Comparison of ENCODE assay signal across 21 cellular contexts in the genomic region with DNA sequence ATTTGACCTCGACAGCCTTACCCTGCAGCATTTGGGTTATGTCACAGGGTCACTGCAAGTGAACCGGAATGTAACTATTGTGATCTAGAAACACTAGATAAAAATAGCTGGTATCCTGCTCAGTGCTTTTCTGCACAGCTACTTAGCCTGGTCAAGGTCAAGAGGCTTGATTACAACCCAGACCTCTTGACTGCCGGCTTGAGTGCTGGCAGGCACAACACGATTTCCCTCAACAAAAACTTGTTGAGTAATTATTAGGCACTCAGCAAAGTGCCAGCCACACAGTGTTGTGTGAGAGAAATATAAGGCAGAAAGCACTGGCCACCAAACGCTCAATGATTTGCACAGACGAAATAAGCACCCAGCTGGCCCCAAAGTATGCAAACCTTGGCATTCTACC.
DNase-seq lines count a peak whose midpoint lies in the region; ATAC-seq, FAIRE-seq and TF ChIP-seq lines count a peak whose summit lies in the region.
"Had no signal": no experiment of that assay in that cellular context is flagged by ENCODE, and none has a peak within 500 bp of the region (broad histone marks: within the 10 kb centered on the region; RNA-seq: fewer than 3 reads in every experiment).

No MANE protein-coding gene starts in this region.

- H3K9me3 ChIP-seq in kidney (ENCODE audit: control insufficient read depth in 1 of 2, low read length in 2 of 2) = no peaks in the 10 kb centered on the region
- no peaks in the 10 kb centered on the region for H3K9me3 ChIP-seq in upper lobe of left lung
- no peaks in the 10 kb centered on the region for H3K9me3 ChIP-seq in breast epithelium
- no peaks in the 10 kb centered on the region for H3K9me3 ChIP-seq in ovary
- H3K9me3 ChIP-seq: spleen, thoracic aorta had no signal

- H3K4me3 ChIP-seq in kidney (ENCODE audit: low read length in 2 of 2) = no peak overlapping the region
- no peak overlapping the region for H3K4me3 ChIP-seq in upper lobe of left lung
- no peak overlapping the region for H3K4me3 ChIP-seq in breast epithelium
- no peak overlapping the region for H3K4me3 ChIP-seq in ovary
- H3K4me3 ChIP-seq: dorsolateral prefrontal cortex, spleen, thoracic aorta had no signal

- TF ChIP-seq EP300 in upper lobe of left lung (IDR thresholded peaks at IDR 0.05) (no peak), ovary (IDR thresholded peaks at IDR 0.05) (no peak)

- no peak for TF ChIP-seq CTCF in kidney (IDR thresholded peaks at IDR 0.05; ENCODE audit: borderline replicate concordance, extremely low read depth, insufficient read depth)
- no peak for TF ChIP-seq CTCF in upper lobe of left lung (IDR thresholded peaks at IDR 0.05)
- TF ChIP-seq CTCF in breast epithelium (IDR thresholded peaks at IDR 0.05) = no peak
- TF ChIP-seq CTCF in ovary (IDR thresholded peaks at IDR 0.05) = no peak

- H3K4me3 Mint-ChIP-seq in naive thymus-derived CD8-positive, alpha-beta T cell = no peak overlapping the region
- H3K4me3 Mint-ChIP-seq: activated B cell treated with CpG ODN at 0.5 μM for 24 hours; activated naive CD8-positive, alpha-beta T cell treated with anti-CD3 and anti-CD28 coated beads for 36 hours; CD14-positive monocyte had no signal

- peaks cover 0 to 4% of the 10 kb centered on the region in 2 donors for H3K4me1 ChIP-seq in kidney (ENCODE audit: control insufficient read depth in 1 of 2, insufficient read depth in 1 of 2, low read depth in 1 of 2, low read length in 2 of 2)
- H3K4me1 ChIP-seq in upper lobe of left lung = peaks cover 0 to 12% (median 8%) of the 10 kb centered on the region in 4 donors
- H3K4me1 ChIP-seq in breast epithelium = no peaks in the 10 kb centered on the region
- peaks cover 6% of the 10 kb centered on the region for H3K4me1 ChIP-seq in ovary (ENCODE audit: insufficient read depth)

- peak; percentile 45 for DNase-seq in NCI-H2029 treated with DMSO at 0.1 percent for 48 hours (lab: John Stamatoyannopoulos, UW)
- peak; percentile 84 for DNase-seq in NCI-H748 (lab: John Stamatoyannopoulos, UW; ENCODE audit: unreplicated experiment)
- DNase-seq in kidney = peak; percentile 49
- peak in 1 of 2 donors; percentile 58 for DNase-seq in upper lobe of left lung
- no peak for DNase-seq in breast epithelium (ENCODE audit: low spot score in 2 of 2)
- no peak for DNase-seq in ovary
- no peak for DNase-seq in naive thymus-derived CD8-positive, alpha-beta T cell
- DNase-seq: activated B cell treated with CpG ODN at 0.5 μM for 24 hours; activated CD4-positive, alpha-beta T cell treated with anti-CD3 and anti-CD28 coated beads, Interleukin-2, amount 50 U/mL, for 48 hours; activated naive CD8-positive, alpha-beta T cell treated with anti-CD3 and anti-CD28 coated beads for 36 hours; cerebellar nuclear complex; dorsolateral prefrontal cortex; mesendoderm; NCI-H69; nucleus accumbens; spleen; stimulated activated CD4-positive, alpha-beta T cell treated with anti-CD3 and anti-CD28 coated beads, Interleukin-4, amount 100 ng/mL, for 4 hours; stimulated activated naive CD4-positive, alpha-beta T cell had no signal

- H3K9me3 Mint-ChIP-seq in naive thymus-derived CD8-positive, alpha-beta T cell = peaks cover 0 to 2% (median 0%) of the 10 kb centered on the region in 9 donors
- H3K9me3 Mint-ChIP-seq: activated B cell treated with CpG ODN at 0.5 μM for 24 hours; activated naive CD8-positive, alpha-beta T cell treated with anti-CD3 and anti-CD28 coated beads for 36 hours had no signal

- H3K27me3 ChIP-seq in upper lobe of left lung (no peaks in the 10 kb centered on the region), breast epithelium (no peaks in the 10 kb centered on the region), ovary (no peaks in the 10 kb centered on the region)
- H3K27me3 ChIP-seq: dorsolateral prefrontal cortex had no signal

- ATAC-seq in upper lobe of left lung (ENCODE audit: low FRiP score in 2 of 2) = peak; percentile 27 to 74
- no peak for ATAC-seq in naive thymus-derived CD8-positive, alpha-beta T cell

- no peak for TF ChIP-seq POLR2A in upper lobe of left lung (IDR thresholded peaks at IDR 0.05)
- no peak for TF ChIP-seq POLR2A in breast epithelium (IDR thresholded peaks at IDR 0.05)
- TF ChIP-seq POLR2A in ovary (IDR thresholded peaks at IDR 0.05) = no peak

- no peak overlapping the region for H3K27ac Mint-ChIP-seq in naive thymus-derived CD8-positive, alpha-beta T cell
- H3K27ac Mint-ChIP-seq: activated B cell treated with CpG ODN at 0.5 μM for 24 hours; activated naive CD8-positive, alpha-beta T cell treated with anti-CD3 and anti-CD28 coated beads for 36 hours; CD14-positive monocyte had no signal

- 48 to 54% methylated on average over 6 of the region's 6 CpGs for WGBS in upper lobe of left lung, 2 donors
- WGBS in ovary, 3 donors = 23 to 49% (median 28%) methylated on average over 6 of the region's 6 CpGs

- no peaks in the 10 kb centered on the region for H3K27me3 Mint-ChIP-seq in naive thymus-derived CD8-positive, alpha-beta T cell
- H3K27me3 Mint-ChIP-seq: activated B cell treated with CpG ODN at 0.5 μM for 24 hours; activated naive CD8-positive, alpha-beta T cell treated with anti-CD3 and anti-CD28 coated beads for 36 hours had no signal

- H3K36me3 ChIP-seq in kidney (ENCODE audit: control insufficient read depth in 1 of 2, insufficient read depth in 2 of 2, low read length in 2 of 2) (no peaks in the 10 kb centered on the region), upper lobe of left lung (no peaks in the 10 kb centered on the region), breast epithelium (no peaks in the 10 kb centered on the region), ovary (no peaks in the 10 kb centered on the region)
- H3K36me3 ChIP-seq: spleen, thoracic aorta had no signal

- no peak overlapping the region for H3K9ac ChIP-seq in kidney (ENCODE audit: low read length in 2 of 2)

- H3K27ac ChIP-seq in kidney (ENCODE audit: low read depth in 2 of 2, low read length in 2 of 2) (no peak overlapping the region), upper lobe of left lung (no peak overlapping the region), breast epithelium (no peak overlapping the region), ovary (no peak overlapping the region)
- H3K27ac ChIP-seq: dorsolateral prefrontal cortex, spleen, thoracic aorta had no signal

- no peak for FAIRE-seq in kidney (lab: Jason Lieb, UNC)
- FAIRE-seq: keratinocyte had no signal

- POLR2A ChIA-PET in naive thymus-derived CD8-positive, alpha-beta T cell (lab: Charles Lee) = no interaction called here

- no peaks in the 10 kb centered on the region for H3K36me3 Mint-ChIP-seq in naive thymus-derived CD8-positive, alpha-beta T cell
- H3K36me3 Mint-ChIP-seq: activated naive CD8-positive, alpha-beta T cell treated with anti-CD3 and anti-CD28 coated beads for 36 hours; CD14-positive monocyte had no signal

- H3K4me1 Mint-ChIP-seq in naive thymus-derived CD8-positive, alpha-beta T cell = no peaks in the 10 kb centered on the region
- H3K4me1 Mint-ChIP-seq: activated B cell treated with CpG ODN at 0.5 μM for 24 hours; activated naive CD8-positive, alpha-beta T cell treated with anti-CD3 and anti-CD28 coated beads for 36 hours; CD14-positive monocyte had no signal

- intact Hi-C loops in kidney (cut with DNase I) = no loop called here
- intact Hi-C loops in breast epithelium (cut with DNase I; ENCODE audit: low total_unique reads) = no loop called here
- intact Hi-C loops in ovary (cut with DNase I) = no loop called here

Comparison
In these comparisons a context has a peak if more than half of its experiments do, and no peak if none do; other contexts are left out.
1. DNase-seq: peak in NCI-H2029 treated with DMSO at 0.1 percent for 48 hours (single experiment), NCI-H748 (single experiment) and kidney (single experiment); none in breast epithelium (0 of 2), ovary (0 of 5) and naive thymus-derived CD8-positive, alpha-beta T cell (0 of 10).
2. ATAC-seq: peak in upper lobe of left lung (2 of 2); none in naive thymus-derived CD8-positive, alpha-beta T cell (0 of 2).